Comparison of ENCODE assay signal across 15 cellular contexts in the genomic region with DNA sequence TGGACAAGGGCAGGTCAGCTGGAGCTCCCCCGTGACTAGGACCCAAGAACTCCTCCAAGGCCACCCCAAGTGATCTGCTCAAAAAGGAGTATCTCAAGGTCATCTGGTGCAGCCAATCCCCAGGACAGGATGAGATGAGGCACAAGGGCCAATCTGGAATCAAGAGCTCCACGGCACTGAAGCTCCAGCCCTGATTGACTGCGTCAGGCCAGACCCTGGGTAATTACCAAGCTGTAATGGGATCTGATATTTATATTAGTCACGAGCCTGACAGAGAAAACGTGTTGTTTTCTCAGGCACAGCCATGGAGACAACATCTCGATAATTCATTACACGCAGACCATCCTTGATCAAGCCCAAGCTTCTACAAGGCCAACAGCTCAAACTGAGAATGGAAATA.
"Had no signal": no experiment of that assay in that cellular context is flagged by ENCODE, and none has a peak within 500 bp of the region (broad histone marks: within the 10 kb centered on the region; RNA-seq: fewer than 3 reads in every experiment).

No MANE protein-coding gene starts in this region.

- H3K4me3 ChIP-seq: breast epithelium, ovary, tibial nerve had no signal

- DNase-seq: activated CD8-positive, alpha-beta memory T cell treated with anti-CD3 and anti-CD28 coated beads, Interleukin-2, amount 50 U/mL, for 4 hours; activated CD8-positive, alpha-beta T cell treated with anti-CD3 and anti-CD28 coated beads for 36 hours; activated naive CD8-positive, alpha-beta T cell treated with anti-CD3 and anti-CD28 coated beads, Interleukin-2, amount 10 ng/mL, durations not matched to agents 7 days and 5 days; activated T-cell treated with anti-CD3 and anti-CD28 coated beads, Interleukin-2, amount 50 U/mL, for 72 hours; anterior cingulate cortex; foreskin melanocyte; kidney; mesendoderm; nephron progenitor cell; ovary; small intestine; T-helper 9 cell had no signal

- H3K36me3 ChIP-seq: breast epithelium, ovary, tibial nerve had no signal

- ATAC-seq: activated CD8-positive, alpha-beta T cell treated with anti-CD3 and anti-CD28 coated beads for 36 hours; activated T-cell treated with anti-CD3 and anti-CD28 coated beads, Interleukin-2, amount 50 U/mL, for 72 hours; esophagus mucosa had no signal

- H3K27ac ChIP-seq: breast epithelium, ovary, tibial nerve had no signal

- H3K9me3 ChIP-seq: breast epithelium, ovary, tibial nerve had no signal

- H3K27me3 ChIP-seq: ovary had no signal
